ENCODE assay signal across 14 cellular contexts in genomic region chr6:124873066-124873410, GRCh38.
DNase-seq lines count a peak whose midpoint lies in the region; ATAC-seq lines count a peak whose summit lies in the region.
"Had no signal": no experiment of that assay in that cellular context is flagged by ENCODE, and none has a peak within 500 bp of the region (broad histone marks: within the 10 kb centered on the region; RNA-seq: fewer than 3 reads in every experiment).

No MANE protein-coding gene starts in this region.

- peak; percentile 26 for ATAC-seq in GM18517 (IDR thresholded peaks at IDR 0.05; ENCODE audit: unreplicated experiment)
- ATAC-seq in GM19463 (IDR thresholded peaks at IDR 0.05; ENCODE audit: unreplicated experiment): peak; percentile 14
- peak; percentile 13 for ATAC-seq in HG02938 (IDR thresholded peaks at IDR 0.05; ENCODE audit: unreplicated experiment)
- peak; percentile 19 for ATAC-seq in HG03520 (IDR thresholded peaks at IDR 0.05; ENCODE audit: unreplicated experiment)
- ATAC-seq: heart right ventricle, PC-3, right lobe of liver had no signal

- intact Hi-C loops in head of caudate nucleus (cut with DNase I): loop anchor here (5.0 to 10.0 kb wide), 2 partner anchors 239 to 892 kb away; no protein-coding TSS in a partner anchor

- no peak for DNase-seq in NCI-H1694 (lab: John Stamatoyannopoulos, UW)
- no peak for DNase-seq in head of caudate nucleus
- DNase-seq in GDM1 (lab: John Stamatoyannopoulos, UW): no peak
- DNase-seq in activated CD4-positive, alpha-beta T cell treated with anti-CD3 and anti-CD28 coated beads, Interleukin-2, amount 50 U/mL, for 4 hours: no peak
- DNase-seq: activated B cell treated with CpG ODN at 0.5 μM for 24 hours; activated T-cell treated with anti-CD3 and anti-CD28 coated beads, Interleukin-2, amount 50 U/mL, for 48 hours; heart right ventricle; PC-3; right lobe of liver; stimulated activated naive CD4-positive, alpha-beta T cell had no signal
